ENCODE assay signal across 8 cellular contexts in genomic region chr1:235105051-235106043, GRCh38. TPM values are rescaled to one million over a fixed set of nuclear protein-coding genes. Genes with fewer than 3 reads are reported as not detected.
DNase-seq lines count a peak whose midpoint lies in the region; ATAC-seq, FAIRE-seq and TF ChIP-seq lines count a peak whose summit lies in the region.

No MANE protein-coding gene starts in this region.

- no peak for TF ChIP-seq POLR2A in GM12892 (IDR thresholded peaks at IDR 0.05; ENCODE audit: low read depth, low read length)

- H3K36me3 Mint-ChIP-seq in activated T-helper 1 cell treated with anti-CD3 and anti-CD28 coated beads, Interleukin-12 subunit alpha, Interleukin-12 subunit beta, Interleukin-2, Interleukin-4 antibody, amounts not matched to agents 30 ng/mL and 10 ng/mL and 1 ng/mL, durations not matched to agents 14 hours and 24 hours and 36 hours (ENCODE audit: low read depth), result peaks cover 29% of the 10 kb centered on the region

- FAIRE-seq in GM12892 (lab: Jason Lieb, UNC), result peak; percentile 64

- DNase-seq in GM12892 (ENCODE audit: insufficient read length) (peak; percentile 52), NCI-H2081 treated with DMSO at 0.1 percent for 48 hours (lab: John Stamatoyannopoulos, UW) (no peak), globus pallidus (ENCODE audit: low spot score) (no peak), NCI-H345 treated with DMSO at 0.1 percent for 48 hours (lab: John Stamatoyannopoulos, UW; ENCODE audit: unreplicated experiment) (no peak)
- peak; percentile 26 for DNase-seq in activated T-helper 1 cell treated with anti-CD3 and anti-CD28 coated beads, Interleukin-12 subunit alpha, Interleukin-12 subunit beta, Interleukin-2, Interleukin-4 antibody, amounts not matched to agents 30 ng/mL and 10 ng/mL and 1 ng/mL, durations not matched to agents 14 hours and 24 hours and 36 hours (ENCODE audit: low spot score)
- no peak for DNase-seq in stimulated activated naive CD8-positive, alpha-beta T cell treated with anti-CD3 and anti-CD28 coated beads, Interleukin-15, Interleukin-2, amounts not matched to agents 100 U/mL and 50 U/mL, for 24 hours

- no peaks in the 10 kb centered on the region for H3K27me3 Mint-ChIP-seq in activated T-helper 1 cell treated with anti-CD3 and anti-CD28 coated beads, Interleukin-12 subunit alpha, Interleukin-12 subunit beta, Interleukin-2, Interleukin-4 antibody, amounts not matched to agents 30 ng/mL and 10 ng/mL and 1 ng/mL, durations not matched to agents 14 hours and 24 hours and 36 hours (ENCODE audit: insufficient read depth)

- no peaks in the 10 kb centered on the region for H3K9me3 Mint-ChIP-seq in activated T-helper 1 cell treated with anti-CD3 and anti-CD28 coated beads, Interleukin-12 subunit alpha, Interleukin-12 subunit beta, Interleukin-2, Interleukin-4 antibody, amounts not matched to agents 30 ng/mL and 10 ng/mL and 1 ng/mL, durations not matched to agents 14 hours and 24 hours and 36 hours

- intact Hi-C loops in activated T-helper 1 cell treated with anti-CD3 and anti-CD28 coated beads, Interleukin-12 subunit alpha, Interleukin-12 subunit beta, Interleukin-2, Interleukin-4 antibody, amounts not matched to agents 30 ng/mL and 10 ng/mL and 1 ng/mL, durations not matched to agents 14 hours and 24 hours and 36 hours (cut with micrococcal nuclease), result loop anchor here (1.0 to 2.0 kb wide), 2 partner anchors 19 to 223 kb away; partner anchors contain the start of genes ARID4B and GGPS1

- peak overlapping the region; percentile 85 for H3K27ac Mint-ChIP-seq in activated T-helper 1 cell treated with anti-CD3 and anti-CD28 coated beads, Interleukin-12 subunit alpha, Interleukin-12 subunit beta, Interleukin-2, Interleukin-4 antibody, amounts not matched to agents 30 ng/mL and 10 ng/mL and 1 ng/mL, durations not matched to agents 14 hours and 24 hours and 36 hours

- H3K4me3 Mint-ChIP-seq in activated T-helper 1 cell treated with anti-CD3 and anti-CD28 coated beads, Interleukin-12 subunit alpha, Interleukin-12 subunit beta, Interleukin-2, Interleukin-4 antibody, amounts not matched to agents 30 ng/mL and 10 ng/mL and 1 ng/mL, durations not matched to agents 14 hours and 24 hours and 36 hours, result peak overlapping the region; percentile 81

- ATAC-seq in GM21423 (IDR thresholded peaks at IDR 0.05; ENCODE audit: unreplicated experiment) (peak; percentile 85), HG03520 (IDR thresholded peaks at IDR 0.05; ENCODE audit: unreplicated experiment) (peak; percentile 77)
- ATAC-seq in stimulated activated naive CD8-positive, alpha-beta T cell treated with anti-CD3 and anti-CD28 coated beads, Interleukin-15, Interleukin-2, amounts not matched to agents 100 U/mL and 50 U/mL, for 24 hours, result peak; percentile 45

- H3K4me1 Mint-ChIP-seq in activated T-helper 1 cell treated with anti-CD3 and anti-CD28 coated beads, Interleukin-12 subunit alpha, Interleukin-12 subunit beta, Interleukin-2, Interleukin-4 antibody, amounts not matched to agents 30 ng/mL and 10 ng/mL and 1 ng/mL, durations not matched to agents 14 hours and 24 hours and 36 hours (ENCODE audit: low read depth), result peaks cover 48% of the 10 kb centered on the region

RNA-seq across cellular contexts. Expression of gene TOMM20, which starts 23.3 kb away (rescaled TPM):
- polyA plus RNA-seq in GM12892 (2012; ENCODE audit: missing spikeins), result 134 TPM
- 112 and 137 TPM in 2 replicates for total RNA-seq in activated T-helper 1 cell treated with anti-CD3 and anti-CD28 coated beads, Interleukin-12 subunit alpha, Interleukin-12 subunit beta, Interleukin-2, Interleukin-4 antibody, amounts not matched to agents 30 ng/mL and 10 ng/mL and 1 ng/mL, durations not matched to agents 14 hours and 24 hours and 36 hours

RNA-seq across cellular contexts. Expression of gene RBM34, which starts 55.7 kb away (rescaled TPM):
- polyA plus RNA-seq in GM12892 (2012; ENCODE audit: missing spikeins), result 125 TPM
- 120 and 127 TPM in 2 replicates for total RNA-seq in activated T-helper 1 cell treated with anti-CD3 and anti-CD28 coated beads, Interleukin-12 subunit alpha, Interleukin-12 subunit beta, Interleukin-2, Interleukin-4 antibody, amounts not matched to agents 30 ng/mL and 10 ng/mL and 1 ng/mL, durations not matched to agents 14 hours and 24 hours and 36 hours

Comparison
In these comparisons a context has a peak if more than half of its experiments do, and no peak if none do; other contexts are left out.
1. DNase-seq: peak in GM12892 (single experiment) and activated T-helper 1 cell treated with anti-CD3 and anti-CD28 coated beads, Interleukin-12 subunit alpha, Interleukin-12 subunit beta, Interleukin-2, Interleukin-4 antibody, amounts not matched to agents 30 ng/mL and 10 ng/mL and 1 ng/mL, durations not matched to agents 14 hours and 24 hours and 36 hours (single experiment); none in stimulated activated naive CD8-positive, alpha-beta T cell treated with anti-CD3 and anti-CD28 coated beads, Interleukin-15, Interleukin-2, amounts not matched to agents 100 U/mL and 50 U/mL, for 24 hours (single experiment), NCI-H2081 treated with DMSO at 0.1 percent for 48 hours (single experiment), globus pallidus (single experiment) and NCI-H345 treated with DMSO at 0.1 percent for 48 hours (single experiment).
2. Peak in every context shown above with its lines, with median percentiles within 50 percentile points of each other: ATAC-seq.